ENCODE assay signal across 23 cellular contexts in the genomic region with DNA sequence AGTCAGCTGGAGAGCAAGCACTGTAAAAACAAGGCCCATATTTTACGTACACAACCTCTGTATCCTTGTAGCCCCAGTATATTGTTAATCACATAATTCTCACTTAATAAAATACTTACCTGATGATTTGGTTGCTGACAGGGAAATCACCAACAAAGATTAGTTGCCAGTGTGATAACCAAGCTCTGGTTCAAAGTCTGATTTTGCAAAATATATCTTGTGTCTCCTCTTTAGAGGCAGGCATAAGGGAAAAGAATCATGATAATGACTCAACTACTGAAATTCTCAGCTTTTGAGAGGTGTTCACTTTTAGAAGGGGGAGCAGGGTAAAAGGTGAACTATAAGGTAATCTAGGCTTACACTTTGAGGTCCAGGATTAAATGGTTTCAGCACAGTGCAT.
DNase-seq lines count a peak whose midpoint lies in the region; ATAC-seq and TF ChIP-seq lines count a peak whose summit lies in the region.
"Had no signal": no experiment of that assay in that cellular context is flagged by ENCODE, and none has a peak within 500 bp of the region (broad histone marks: within the 10 kb centered on the region; RNA-seq: fewer than 3 reads in every experiment).

No MANE protein-coding gene starts in this region.

- H3K4me3 ChIP-seq in neural progenitor cell = no peak overlapping the region
- H3K4me3 ChIP-seq: GM23248 had no signal

- peaks cover 10% of the 10 kb centered on the region for H3K4me1 ChIP-seq in neural progenitor cell

- intact Hi-C loops in Calu3 (cut with micrococcal nuclease; ENCODE audit: unreplicated experiment) = loop anchor here (5.0 kb wide), 1 partner anchor 225 kb away; no protein-coding TSS in a partner anchor

- CTCF ChIA-PET in Calu3 (lab: Charles Lee) = interaction anchor here (1.1 kb wide), 1 partner anchor 10 kb away, joined by 4 read pairs; no protein-coding TSS in a partner anchor

- H3K4me3 Mint-ChIP-seq in Calu3 (ENCODE audit: low read depth, unreplicated experiment) (no peak overlapping the region), neural progenitor cell (no peak overlapping the region), osteocyte (ENCODE audit: unreplicated experiment) (no peak overlapping the region)
- no peak overlapping the region for H3K4me3 Mint-ChIP-seq in central memory CD8-positive, alpha-beta T cell
- H3K4me3 Mint-ChIP-seq: B cell, H9 had no signal

- H3K27me3 ChIP-seq in neural progenitor cell = no peaks in the 10 kb centered on the region

- no peak for ATAC-seq in central memory CD8-positive, alpha-beta T cell (replicated peaks; ENCODE audit: extremely low read depth, poor library complexity, severe bottlenecking)
- ATAC-seq in GM19455 (IDR thresholded peaks at IDR 0.05; ENCODE audit: unreplicated experiment) (no peak), GM18909 (IDR thresholded peaks at IDR 0.05; ENCODE audit: poor library complexity, unreplicated experiment) (no peak)
- ATAC-seq: Panc1 had no signal

- no peak overlapping the region for H3K9ac ChIP-seq in neural progenitor cell
- H3K9ac ChIP-seq: GM23248 had no signal

- H4K20me1 ChIP-seq in neural progenitor cell (ENCODE audit: low read depth) = no peaks in the 10 kb centered on the region

- H3K27me3 Mint-ChIP-seq in Calu3 (ENCODE audit: unreplicated experiment) = no peaks in the 10 kb centered on the region
- no peaks in the 10 kb centered on the region for H3K27me3 Mint-ChIP-seq in central memory CD8-positive, alpha-beta T cell
- peaks cover 3% of the 10 kb centered on the region for H3K27me3 Mint-ChIP-seq in neural progenitor cell (ENCODE audit: insufficient read depth, low read depth)
- H3K27me3 Mint-ChIP-seq in osteocyte (ENCODE audit: unreplicated experiment) = peaks cover 6% of the 10 kb centered on the region
- H3K27me3 Mint-ChIP-seq: B cell had no signal

- no peaks in the 10 kb centered on the region for H3K9me3 Mint-ChIP-seq in Calu3 (ENCODE audit: low read depth, unreplicated experiment)
- no peaks in the 10 kb centered on the region for H3K9me3 Mint-ChIP-seq in central memory CD8-positive, alpha-beta T cell
- peaks cover 2% of the 10 kb centered on the region for H3K9me3 Mint-ChIP-seq in neural progenitor cell
- H3K9me3 Mint-ChIP-seq in osteocyte (ENCODE audit: unreplicated experiment) = no peaks in the 10 kb centered on the region
- H3K9me3 Mint-ChIP-seq: H9 had no signal

- no peaks in the 10 kb centered on the region for H3K9me3 ChIP-seq in neural progenitor cell (ENCODE audit: low read depth)

- no peak overlapping the region for H2AFZ ChIP-seq in neural progenitor cell (replicated peaks)
- H2AFZ ChIP-seq: GM23248 had no signal

- H3K4me1 Mint-ChIP-seq in Calu3 (ENCODE audit: low read depth, unreplicated experiment) = peaks cover 42% of the 10 kb centered on the region
- peaks cover 13% of the 10 kb centered on the region for H3K4me1 Mint-ChIP-seq in central memory CD8-positive, alpha-beta T cell
- peaks cover 37% of the 10 kb centered on the region for H3K4me1 Mint-ChIP-seq in neural progenitor cell
- H3K4me1 Mint-ChIP-seq in osteocyte (ENCODE audit: unreplicated experiment) = peaks cover 7% of the 10 kb centered on the region
- H3K4me1 Mint-ChIP-seq: H9 had no signal

- DNase-seq in NCI-H82 (lab: John Stamatoyannopoulos, UW) = peak; percentile 23
- DNase-seq in NCI-H82 treated with DMSO at 0.1 percent for 48 hours (lab: John Stamatoyannopoulos, UW; ENCODE audit: unreplicated experiment) = no peak
- no peak for DNase-seq in Calu3
- no peak for DNase-seq in central memory CD8-positive, alpha-beta T cell (ENCODE audit: low spot score in 2 of 2)
- no peak for DNase-seq in neural progenitor cell (ENCODE audit: low spot score)
- DNase-seq in osteocyte (ENCODE audit: extremely low spot score, unreplicated experiment) = no peak
- DNase-seq: DMS153, GM23248, H9, IMR-90, KG1, MM.1S, NCI-H2029, NCI-H446, NCI-H524 treated with DMSO at 0.1 percent for 48 hours, NCI-H774, SHP77 treated with DMSO at 0.1 percent for 48 hours had no signal

- H3K27ac ChIP-seq in neural progenitor cell = no peak overlapping the region
- H3K27ac ChIP-seq: 22Rv1, C4-2B, GM23248 had no signal

- TF ChIP-seq CTCF in Calu3 (IDR thresholded peaks at IDR 0.05; ENCODE audit: unreplicated experiment) (no peak), neural progenitor cell (IDR thresholded peaks at IDR 0.05) (no peak), osteocyte (IDR thresholded peaks at IDR 0.05) (no peak)

- no peaks in the 10 kb centered on the region for H3F3A ChIP-seq in neural progenitor cell (ENCODE audit: low read depth)

- no TSS peak for BruUV-seq in Calu3 (replicated peaks; lab: Mats Ljungman, UMichigan)

- H3K27ac Mint-ChIP-seq in Calu3 (ENCODE audit: unreplicated experiment) (peak overlapping the region; percentile 37), neural progenitor cell (peak overlapping the region; percentile 38), osteocyte (ENCODE audit: unreplicated experiment) (no peak overlapping the region)
- peak overlapping the region; percentile 20 for H3K27ac Mint-ChIP-seq in central memory CD8-positive, alpha-beta T cell (ENCODE audit: low read depth)
- H3K27ac Mint-ChIP-seq: B cell, H9 had no signal

- no peak overlapping the region for H3K4me2 ChIP-seq in neural progenitor cell

- no peaks in the 10 kb centered on the region for H3K36me3 ChIP-seq in neural progenitor cell

- H3K79me2 ChIP-seq in neural progenitor cell (ENCODE audit: low read depth) = no peaks in the 10 kb centered on the region

- peaks cover 6% of the 10 kb centered on the region for H3K36me3 Mint-ChIP-seq in Calu3 (ENCODE audit: insufficient read depth, unreplicated experiment)
- no peaks in the 10 kb centered on the region for H3K36me3 Mint-ChIP-seq in central memory CD8-positive, alpha-beta T cell (ENCODE audit: insufficient read depth)
- no peaks in the 10 kb centered on the region for H3K36me3 Mint-ChIP-seq in neural progenitor cell
- no peaks in the 10 kb centered on the region for H3K36me3 Mint-ChIP-seq in osteocyte (ENCODE audit: unreplicated experiment)
